In the genomic region with DNA sequence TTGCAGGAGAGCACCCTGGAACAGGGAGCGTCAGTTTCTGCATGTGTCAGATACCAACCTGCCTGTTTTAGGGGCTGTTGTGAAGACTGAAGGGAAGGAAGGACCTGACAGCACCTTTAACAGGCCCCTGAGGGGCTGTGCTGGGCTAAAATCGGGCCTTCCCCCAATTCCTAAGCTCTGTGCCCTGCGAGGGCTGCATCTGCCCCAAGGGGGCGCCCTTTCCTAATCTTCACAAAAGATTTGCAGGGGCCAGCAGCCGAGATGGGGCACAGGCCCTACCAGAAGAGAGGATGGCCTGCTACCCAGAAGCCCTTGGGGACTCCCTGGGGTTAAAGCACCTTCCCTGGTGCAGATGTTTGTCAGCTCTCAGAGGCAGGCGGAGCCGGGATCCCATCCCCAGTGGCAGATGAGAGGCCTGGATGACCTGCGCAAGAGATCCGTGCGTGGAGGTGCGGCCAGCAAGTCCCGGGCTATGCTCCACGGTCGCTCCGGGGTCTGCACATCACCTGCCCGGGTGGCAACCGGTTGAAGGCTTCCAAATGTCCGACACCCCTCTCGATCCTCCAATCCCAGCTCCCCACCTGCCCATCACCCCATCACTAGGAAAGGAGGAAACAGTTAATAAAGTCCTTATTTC, we compare ENCODE assay signal across 8 cellular contexts. TPM values are rescaled to one million over a fixed set of nuclear protein-coding genes. Genes with fewer than 3 reads are reported as not detected.
DNase-seq lines count a peak whose midpoint lies in the region; ATAC-seq and TF ChIP-seq lines count a peak whose summit lies in the region.

No MANE protein-coding gene starts in this region.

- H3K9me3 Mint-ChIP-seq in endothelial cell (ENCODE audit: unreplicated experiment), result no peaks in the 10 kb centered on the region

- TF ChIP-seq CTCF in endothelial cell (IDR thresholded peaks at IDR 0.05; ENCODE audit: unreplicated experiment), result peak; percentile 79

- peaks cover 15% of the 10 kb centered on the region for H3K27me3 Mint-ChIP-seq in endothelial cell (ENCODE audit: unreplicated experiment)

- peaks cover 5% of the 10 kb centered on the region for H3K4me1 Mint-ChIP-seq in endothelial cell (ENCODE audit: unreplicated experiment)

- peak; percentile 58 for DNase-seq in activated CD4-positive, CD25-positive, alpha-beta regulatory T cell treated with anti-CD3 and anti-CD28 coated beads, Interleukin-2, amount 50 U/mL, for 72 hours
- DNase-seq in M059J (ENCODE audit: low read depth) (peak; percentile 47), UCSD-AML1 (lab: John Stamatoyannopoulos, UW; ENCODE audit: unreplicated experiment) (peak; percentile 57), endothelial cell (ENCODE audit: low spot score) (peak; percentile 78), nucleus accumbens (lab: John Stamatoyannopoulos, UW) (peak in 34 of 56 donors; percentile 5 to 81 (median 24))

- no peak overlapping the region for H3K4me3 Mint-ChIP-seq in endothelial cell (ENCODE audit: unreplicated experiment)

- no peak overlapping the region for H3K27ac Mint-ChIP-seq in endothelial cell (ENCODE audit: unreplicated experiment)

- ATAC-seq in activated CD4-positive, CD25-positive, alpha-beta regulatory T cell treated with anti-CD3 and anti-CD28 coated beads, Interleukin-2, amount 50 U/mL, for 24 hours, result no peak
- no peak for ATAC-seq in HG03095 (IDR thresholded peaks at IDR 0.05; ENCODE audit: unreplicated experiment)
- no peak for ATAC-seq in GM21529 (IDR thresholded peaks at IDR 0.05; ENCODE audit: unreplicated experiment)

- H3K36me3 Mint-ChIP-seq in endothelial cell (ENCODE audit: low read depth, unreplicated experiment), result peaks cover 4% of the 10 kb centered on the region

RNA-seq across cellular contexts. Expression of a gene that starts 53.6 kb away (rescaled TPM):
- not detected in 2 replicates for total RNA-seq in M059J (2014; rRNA removed; shearing (Covaris generic))
- not detected for total RNA-seq in endothelial cell (ENCODE audit: unreplicated experiment)

Comparison
In these comparisons a context has a peak if more than half of its experiments do, and no peak if none do; other contexts are left out.
1. DNase-seq: peak in every context shown above with its lines; median percentile 78 in endothelial cell; 58 in activated CD4-positive, CD25-positive, alpha-beta regulatory T cell treated with anti-CD3 and anti-CD28 coated beads, Interleukin-2, amount 50 U/mL, for 72 hours; 57 in UCSD-AML1; 47 in M059J; 24 in nucleus accumbens.